ENCODE assay signal across 14 cellular contexts in genomic region chr11:46505741-46506485, GRCh38.
DNase-seq lines count a peak whose midpoint lies in the region; ATAC-seq and TF ChIP-seq lines count a peak whose summit lies in the region.
"Had no signal": no experiment of that assay in that cellular context is flagged by ENCODE, and none has a peak within 500 bp of the region (broad histone marks: within the 10 kb centered on the region; RNA-seq: fewer than 3 reads in every experiment).

No MANE protein-coding gene starts in this region.

- peaks cover 8% of the 10 kb centered on the region for H3K4me1 ChIP-seq in hepatocyte (ENCODE audit: insufficient read depth)
- no peaks in the 10 kb centered on the region for H3K4me1 ChIP-seq in sigmoid colon
- H3K4me1 ChIP-seq: body of pancreas had no signal

- no peak for TF ChIP-seq EP300 in sigmoid colon (IDR thresholded peaks at IDR 0.05)

- no peaks in the 10 kb centered on the region for H3K36me3 ChIP-seq in hepatocyte (replicated peaks; ENCODE audit: insufficient read depth, low read depth)
- peaks cover 0 to 50% (median 5%) of the 10 kb centered on the region in 4 donors for H3K36me3 ChIP-seq in sigmoid colon

- no peak overlapping the region for H3K4me3 ChIP-seq in hepatocyte
- no peak overlapping the region for H3K4me3 ChIP-seq in sigmoid colon
- H3K4me3 ChIP-seq: body of pancreas, upper lobe of left lung had no signal

- peak overlapping the region; percentile 55 for H3K27ac Mint-ChIP-seq in stimulated activated naive CD8-positive, alpha-beta T cell treated with anti-CD3 and anti-CD28 coated beads, Interleukin-15, amount 100 ng/mL, for 72 hours

- no peaks in the 10 kb centered on the region for H3K9me2 ChIP-seq in hepatocyte (replicated peaks; ENCODE audit: insufficient read depth)

- H3K27ac ChIP-seq in caudate nucleus (ENCODE audit: low read depth, low read length), result peak overlapping the region; percentile 83
- H3K27ac ChIP-seq in hepatocyte, result peak overlapping the region; percentile 58
- no peak overlapping the region for H3K27ac ChIP-seq in sigmoid colon
- H3K27ac ChIP-seq: body of pancreas, RWPE1 had no signal

- TF ChIP-seq POLR2A in sigmoid colon (IDR thresholded peaks at IDR 0.05), result no peak

- no peaks in the 10 kb centered on the region for H3K27me3 Mint-ChIP-seq in stimulated activated naive CD8-positive, alpha-beta T cell treated with anti-CD3 and anti-CD28 coated beads, Interleukin-15, amount 100 ng/mL, for 72 hours

- 86% methylated on average over 5 of the region's 6 CpGs for WGBS in hepatocyte (ENCODE audit: low lambda C conversion rate, missing lambda C conversion rate)
- WGBS in sigmoid colon, 2 donors, result 71 to 72% methylated on average over 6 of the region's 6 CpGs

- H4K20me1 ChIP-seq in hepatocyte (ENCODE audit: insufficient read depth, poor library complexity, severe bottlenecking), result peaks cover 3% of the 10 kb centered on the region

- peaks cover 22% of the 10 kb centered on the region for H3K4me1 Mint-ChIP-seq in stimulated activated naive CD8-positive, alpha-beta T cell treated with anti-CD3 and anti-CD28 coated beads, Interleukin-15, amount 100 ng/mL, for 72 hours

- H3K4me2 ChIP-seq in hepatocyte, result peak overlapping the region; percentile 46

- TF ChIP-seq CTCF in hepatocyte (IDR thresholded peaks at IDR 0.05; ENCODE audit: poor library complexity) (no peak), sigmoid colon (IDR thresholded peaks at IDR 0.05) (no peak)

- H3K79me2 ChIP-seq in hepatocyte, result peaks cover 19% of the 10 kb centered on the region

- H3K27me3 ChIP-seq in hepatocyte, result no peaks in the 10 kb centered on the region
- no peaks in the 10 kb centered on the region for H3K27me3 ChIP-seq in sigmoid colon
- H3K27me3 ChIP-seq: body of pancreas, upper lobe of left lung had no signal

- intact Hi-C loops in sigmoid colon (cut with DNase I), result no loop called here

- DNase-seq in stimulated activated naive CD8-positive, alpha-beta T cell treated with anti-CD3 and anti-CD28 coated beads, Interleukin-15, amount 100 ng/mL, for 72 hours, result no peak
- DNase-seq in stimulated activated naive CD8-positive, alpha-beta T cell treated with anti-CD3 and anti-CD28 coated beads, Interleukin-15, Interleukin-2, amounts not matched to agents 100 U/mL and 50 U/mL, for 24 hours, result no peak
- DNase-seq in caudate nucleus (lab: John Stamatoyannopoulos, UW) (peak in 19 of 61 donors; percentile 4 to 83 (median 34)), hepatocyte (ENCODE audit: low spot score) (peak; percentile 25), sigmoid colon (no peak), NCI-H526 (lab: John Stamatoyannopoulos, UW) (no peak), NCI-H748 treated with DMSO at 0.1 percent for 48 hours (lab: John Stamatoyannopoulos, UW) (no peak), SIG-M5 (lab: John Stamatoyannopoulos, UW) (no peak)
- DNase-seq: activated effector memory CD4-positive, alpha-beta T cell treated with Interleukin-2 at 50 U/mL for 16 hours; body of pancreas; effector memory CD4-positive, alpha-beta T cell; stimulated activated CD4-positive, alpha-beta T cell treated with anti-CD3 and anti-CD28 coated beads, Interleukin-4, amount 100 ng/mL, for 24 hours; upper lobe of left lung had no signal

- no peak overlapping the region for H3K4me3 Mint-ChIP-seq in stimulated activated naive CD8-positive, alpha-beta T cell treated with anti-CD3 and anti-CD28 coated beads, Interleukin-15, amount 100 ng/mL, for 72 hours

- no peak for ATAC-seq in stimulated activated naive CD8-positive, alpha-beta T cell treated with anti-CD3 and anti-CD28 coated beads, Interleukin-15, amount 100 ng/mL, for 72 hours
- no peak for ATAC-seq in stimulated activated naive CD8-positive, alpha-beta T cell treated with anti-CD3 and anti-CD28 coated beads, Interleukin-15, Interleukin-2, amounts not matched to agents 100 U/mL and 50 U/mL, for 24 hours
- ATAC-seq: body of pancreas had no signal

- no peaks in the 10 kb centered on the region for H3K9me3 Mint-ChIP-seq in stimulated activated naive CD8-positive, alpha-beta T cell treated with anti-CD3 and anti-CD28 coated beads, Interleukin-15, amount 100 ng/mL, for 72 hours

- H2AFZ ChIP-seq in hepatocyte, result no peak overlapping the region

- H3K9me3 ChIP-seq in hepatocyte (ENCODE audit: low read depth) (no peaks in the 10 kb centered on the region), sigmoid colon (no peaks in the 10 kb centered on the region)
- H3K9me3 ChIP-seq: body of pancreas, upper lobe of left lung had no signal

Comparison
In these comparisons a context has a peak if more than half of its experiments do, and no peak if none do; other contexts are left out.
1. H3K27ac ChIP-seq: peak in caudate nucleus (single experiment) and hepatocyte (single experiment); none in sigmoid colon (0 of 4).